24 cellular contexts compared by ENCODE assay signal in genomic region chr7:154769527-154769926, GRCh38.
A peak's percentile ranks its signal among the peaks of the same experiment; 100 is the strongest.
DNase-seq lines count a peak whose midpoint lies in the region; ATAC-seq and TF ChIP-seq lines count a peak whose summit lies in the region.
"Had no signal": no experiment of that assay in that cellular context is flagged by ENCODE, and none has a peak within 500 bp of the region (broad histone marks: within the 10 kb centered on the region; RNA-seq: fewer than 3 reads in every experiment).

No MANE protein-coding gene starts in this region.

- no peaks in the 10 kb centered on the region for H3K4me1 ChIP-seq in RWPE2 (ENCODE audit: insufficient read depth, poor library complexity, severe bottlenecking)
- H3K4me1 ChIP-seq: A549, HAP-1 had no signal

- no peak for TF ChIP-seq CTCF in RWPE2 (IDR thresholded peaks at IDR 0.05; ENCODE audit: poor library complexity, severe bottlenecking)

- no peak overlapping the region for H3K27ac Mint-ChIP-seq in stimulated activated naive CD8-positive, alpha-beta T cell treated with anti-CD3 and anti-CD28 coated beads, Interleukin-15, amount 100 ng/mL, for 72 hours
- H3K27ac Mint-ChIP-seq: CD14-positive monocyte; CD4-positive, alpha-beta T cell; HFFc6 had no signal

- peak; percentile 46; the same call in 1 of the 3 replicates for ATAC-seq in RWPE2 (ENCODE audit: low read depth)
- no peak for ATAC-seq in stimulated activated naive CD8-positive, alpha-beta T cell treated with anti-CD3 and anti-CD28 coated beads, Interleukin-15, amount 100 ng/mL, for 72 hours
- ATAC-seq: A549 had no signal

- no peak overlapping the region for H3K4me3 ChIP-seq in RWPE2 (ENCODE audit: severe bottlenecking)
- H3K4me3 ChIP-seq: A549; BLaER1 treated with 17β-estradiol and CSF1 and Interleukin-3, amounts not matched to agents 10 nM and 100 nM; HAP-1 had no signal

- H3K9me3 Mint-ChIP-seq in stimulated activated naive CD8-positive, alpha-beta T cell treated with anti-CD3 and anti-CD28 coated beads, Interleukin-15, amount 100 ng/mL, for 72 hours = peaks cover 0 to 6% of the 10 kb centered on the region in 2 donors
- H3K9me3 Mint-ChIP-seq: CD4-positive, alpha-beta T cell had no signal

- no peaks in the 10 kb centered on the region for H3K4me1 Mint-ChIP-seq in stimulated activated naive CD8-positive, alpha-beta T cell treated with anti-CD3 and anti-CD28 coated beads, Interleukin-15, amount 100 ng/mL, for 72 hours
- H3K4me1 Mint-ChIP-seq: CD14-positive monocyte; CD8-positive, alpha-beta memory T cell had no signal

- H3K36me3 ChIP-seq in RWPE2 (ENCODE audit: low read depth) = no peaks in the 10 kb centered on the region
- H3K36me3 ChIP-seq: BLaER1 treated with 17β-estradiol and CSF1 and Interleukin-3, amounts not matched to agents 10 nM and 100 nM; HAP-1 had no signal

- peaks cover 4% of the 10 kb centered on the region for H3K9me3 ChIP-seq in RWPE2 (ENCODE audit: severe bottlenecking)
- H3K9me3 ChIP-seq: A549, BE2C, HAP-1 had no signal

- peak; percentile 13 for DNase-seq in M059J (ENCODE audit: low read depth)
- no peak for DNase-seq in RWPE2 (ENCODE audit: low spot score)
- peak; percentile 3 for DNase-seq in epithelial cell of prostate (ENCODE audit: low read depth, low spot score)
- peak; percentile 93 for DNase-seq in kidney tubule cell (ENCODE audit: low spot score)
- DNase-seq in activated effector memory CD4-positive, alpha-beta T cell treated with Interleukin-2 at 50 U/mL for 16 hours = no peak
- no peak for DNase-seq in stimulated activated naive CD8-positive, alpha-beta T cell treated with anti-CD3 and anti-CD28 coated beads, Interleukin-15, amount 100 ng/mL, for 72 hours
- DNase-seq in activated CD4-positive, alpha-beta T cell treated with anti-CD3 and anti-CD28 coated beads, Interleukin-2, amount 50 U/mL, for 4 hours = no peak
- no peak for DNase-seq in GM19240 (ENCODE audit: insufficient read length, low spot score)
- DNase-seq: 8988T; ACHN; AML-193; BE2C; Calu3; CD4-positive, alpha-beta T cell; CD8-positive, alpha-beta memory T cell; DMS53; DMS79 treated with DMSO at 0.1 percent for 48 hours; GF-D8; GOT3; HFFc6 had no signal

- H3K27ac ChIP-seq in RWPE2 (ENCODE audit: poor library complexity, severe bottlenecking) = no peak overlapping the region
- H3K27ac ChIP-seq in epithelial cell of prostate = no peak overlapping the region
- H3K27ac ChIP-seq: A549; BLaER1 treated with 17β-estradiol and CSF1 and Interleukin-3, amounts not matched to agents 10 nM and 100 nM had no signal

- no peak overlapping the region for H3K4me3 Mint-ChIP-seq in stimulated activated naive CD8-positive, alpha-beta T cell treated with anti-CD3 and anti-CD28 coated beads, Interleukin-15, amount 100 ng/mL, for 72 hours
- H3K4me3 Mint-ChIP-seq: CD14-positive monocyte; CD4-positive, alpha-beta T cell; CD8-positive, alpha-beta memory T cell; HFFc6 had no signal

- peaks cover 8% of the 10 kb centered on the region for H3K27me3 Mint-ChIP-seq in stimulated activated naive CD8-positive, alpha-beta T cell treated with anti-CD3 and anti-CD28 coated beads, Interleukin-15, amount 100 ng/mL, for 72 hours
- H3K27me3 Mint-ChIP-seq: CD4-positive, alpha-beta T cell had no signal

- H3K27me3 ChIP-seq in RWPE2 (ENCODE audit: insufficient read depth, poor library complexity, severe bottlenecking) = no peaks in the 10 kb centered on the region
- H3K27me3 ChIP-seq: BE2C; BLaER1 treated with 17β-estradiol and CSF1 and Interleukin-3, amounts not matched to agents 10 nM and 100 nM had no signal

Comparison
In these comparisons a context has a peak if more than half of its experiments do, and no peak if none do; other contexts are left out.
1. DNase-seq: peak in M059J (single experiment), epithelial cell of prostate (single experiment) and kidney tubule cell (single experiment); none in RWPE2 (single experiment), activated effector memory CD4-positive, alpha-beta T cell treated with Interleukin-2 at 50 U/mL for 16 hours (single experiment), stimulated activated naive CD8-positive, alpha-beta T cell treated with anti-CD3 and anti-CD28 coated beads, Interleukin-15, amount 100 ng/mL, for 72 hours (0 of 2), activated CD4-positive, alpha-beta T cell treated with anti-CD3 and anti-CD28 coated beads, Interleukin-2, amount 50 U/mL, for 4 hours (0 of 2) and GM19240 (single experiment).